Comparison of ENCODE assay signal across 9 cellular contexts in genomic region chr7:8177109-8177933, GRCh38.
DNase-seq lines count a peak whose midpoint lies in the region; ATAC-seq, FAIRE-seq and TF ChIP-seq lines count a peak whose summit lies in the region.
"Had no signal": no experiment of that assay in that cellular context is flagged by ENCODE, and none has a peak within 500 bp of the region (broad histone marks: within the 10 kb centered on the region; RNA-seq: fewer than 3 reads in every experiment).

No MANE protein-coding gene starts in this region.

- peak overlapping the region; percentile 58 for H3K4me3 Mint-ChIP-seq in activated CD4-positive, alpha-beta memory T cell treated with anti-CD3 and anti-CD28 coated beads, Interleukin-2, amount 10 ng/mL, durations not matched to agents 7 days and 5 days

- H3K36me3 Mint-ChIP-seq in activated CD4-positive, alpha-beta memory T cell treated with anti-CD3 and anti-CD28 coated beads, Interleukin-2, amount 10 ng/mL, durations not matched to agents 7 days and 5 days (ENCODE audit: low read depth): peaks cover 17% of the 10 kb centered on the region

- peak; percentile 17 for FAIRE-seq in urothelium cell line (lab: Jason Lieb, UNC)
- FAIRE-seq: TTC549 had no signal

- ATAC-seq in GM19043 (IDR thresholded peaks at IDR 0.05; ENCODE audit: low read depth, unreplicated experiment) (peak; percentile 54), HG03159 (IDR thresholded peaks at IDR 0.05; ENCODE audit: unreplicated experiment) (peak; percentile 49), psoas muscle (no peak)

- peak overlapping the region; percentile 99 for H3K27ac Mint-ChIP-seq in activated CD4-positive, alpha-beta memory T cell treated with anti-CD3 and anti-CD28 coated beads, Interleukin-2, amount 10 ng/mL, durations not matched to agents 7 days and 5 days

- no peak overlapping the region for H3K4me3 ChIP-seq in psoas muscle

- CTCF ChIA-PET in activated CD4-positive, alpha-beta memory T cell treated with anti-CD3 and anti-CD28 coated beads, Interleukin-2, amount 10 ng/mL, durations not matched to agents 7 days and 5 days (lab: Charles Lee): interaction anchor here (0.8 to 2.1 kb wide), 3 partner anchors 12 to 52 kb away, joined by 3 to 10 read pairs (median 3); no protein-coding TSS in a partner anchor

- peaks cover 2% of the 10 kb centered on the region for H3K9me3 Mint-ChIP-seq in activated CD4-positive, alpha-beta memory T cell treated with anti-CD3 and anti-CD28 coated beads, Interleukin-2, amount 10 ng/mL, durations not matched to agents 7 days and 5 days

- H3K4me1 Mint-ChIP-seq in activated CD4-positive, alpha-beta memory T cell treated with anti-CD3 and anti-CD28 coated beads, Interleukin-2, amount 10 ng/mL, durations not matched to agents 7 days and 5 days: peaks cover 51% of the 10 kb centered on the region

- no peaks in the 10 kb centered on the region for H3K27me3 ChIP-seq in psoas muscle (ENCODE audit: insufficient read depth in 3 of 3, low read length in 2 of 3)

- no peak for TF ChIP-seq CTCF in psoas muscle (IDR thresholded peaks at IDR 0.05)

- H3K27me3 Mint-ChIP-seq in activated CD4-positive, alpha-beta memory T cell treated with anti-CD3 and anti-CD28 coated beads, Interleukin-2, amount 10 ng/mL, durations not matched to agents 7 days and 5 days: no peaks in the 10 kb centered on the region

- H3K36me3 ChIP-seq in psoas muscle (ENCODE audit: insufficient read depth in 1 of 2, low read depth in 1 of 2): no peaks in the 10 kb centered on the region

- no peaks in the 10 kb centered on the region for H3K9me3 ChIP-seq in psoas muscle

- peaks cover 13% of the 10 kb centered on the region for H3K4me1 ChIP-seq in psoas muscle

- 82 to 84% (median 82%) methylated on average over 4 of the region's 4 CpGs for WGBS in psoas muscle, 3 donors

- no peak overlapping the region for H3K27ac ChIP-seq in psoas muscle

- DNase-seq in AML-193 (lab: John Stamatoyannopoulos, UW) (peak; percentile 70 to 72), urothelium cell line (ENCODE audit: low spot score) (no peak), psoas muscle (no peak), SK-N-DZ (ENCODE audit: low spot score) (no peak), NCI-H2196 (lab: John Stamatoyannopoulos, UW; ENCODE audit: unreplicated experiment) (no peak)
- no peak for DNase-seq in activated CD4-positive, alpha-beta memory T cell treated with anti-CD3 and anti-CD28 coated beads, Interleukin-2, amount 10 ng/mL, durations not matched to agents 7 days and 5 days

- POLR2A ChIA-PET in activated CD4-positive, alpha-beta memory T cell treated with anti-CD3 and anti-CD28 coated beads, Interleukin-2, amount 10 ng/mL, durations not matched to agents 7 days and 5 days (lab: Charles Lee): interaction anchor here (0.6 to 2.3 kb wide), 8 partner anchors 9 to 1002 kb away, joined by 3 to 11 read pairs (median 4); partner anchors contain the start of gene UMAD1

- intact Hi-C loops in psoas muscle (cut with DNase I): no loop called here

Comparison
In these comparisons a context has a peak if more than half of its experiments do, and no peak if none do; other contexts are left out.
1. DNase-seq: peak in AML-193 (2 of 2); none in activated CD4-positive, alpha-beta memory T cell treated with anti-CD3 and anti-CD28 coated beads, Interleukin-2, amount 10 ng/mL, durations not matched to agents 7 days and 5 days (single experiment), urothelium cell line (single experiment), psoas muscle (0 of 2), SK-N-DZ (single experiment) and NCI-H2196 (single experiment).
2. ATAC-seq: peak in GM19043 (single experiment) and HG03159 (single experiment); none in psoas muscle (0 of 4).